8 cellular contexts compared by ENCODE assay signal in the genomic region with DNA sequence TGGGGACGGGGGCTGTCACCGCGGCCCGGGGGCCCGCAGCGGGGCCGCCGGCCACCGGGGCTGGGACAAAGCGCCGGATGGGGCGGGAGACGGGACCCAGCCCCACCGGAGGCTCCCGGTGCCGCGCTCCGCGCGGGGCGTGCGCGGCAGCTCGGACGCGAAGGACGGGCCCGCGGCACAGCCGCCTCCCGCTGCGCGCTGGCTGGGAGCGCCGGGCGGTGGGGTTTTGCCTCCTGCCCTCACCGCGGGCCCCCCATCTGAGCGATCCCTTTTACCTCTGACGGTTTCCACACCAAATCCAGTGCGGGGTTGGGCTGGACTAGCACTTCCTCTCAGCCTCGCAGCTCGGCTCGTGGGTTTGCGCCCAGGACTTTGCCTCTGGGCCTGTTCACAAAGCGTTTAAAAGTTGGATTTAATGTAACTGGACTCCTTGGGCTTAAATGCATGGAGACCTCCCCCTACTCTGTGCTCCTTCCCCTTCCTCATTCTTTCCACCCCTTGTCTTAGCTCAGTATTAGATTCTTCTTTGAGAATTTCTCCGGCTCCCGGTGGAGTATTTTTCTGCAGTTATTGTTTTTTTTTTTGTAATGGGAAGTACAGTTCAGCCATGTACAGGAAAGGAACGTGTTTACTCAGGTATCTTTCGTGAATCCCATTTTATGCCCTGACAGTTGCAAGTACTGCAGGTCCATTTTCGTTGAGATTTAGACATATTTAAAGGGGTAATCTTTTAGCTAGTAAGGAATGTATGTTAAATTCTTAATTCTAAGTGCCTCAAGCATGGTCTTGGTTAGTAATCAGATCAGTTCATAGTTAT. TPM values are rescaled to one million over a fixed set of nuclear protein-coding genes. Genes with fewer than 3 reads are reported as not detected.
DNase-seq lines count a peak whose midpoint lies in the region; ATAC-seq, FAIRE-seq and TF ChIP-seq lines count a peak whose summit lies in the region.

No MANE protein-coding gene starts in this region.

- FAIRE-seq in G401.6 (lab: Jason Lieb, UNC): peak; percentile 27

- peak overlapping the region; percentile 72 for H3K4me3 ChIP-seq in astrocyte of the spinal cord (ENCODE audit: low read depth, low read length)

- DNase-seq in HuH-7.5 (ENCODE audit: low spot score): peak; percentile 38
- DNase-seq in SK-N-DZ (ENCODE audit: low spot score): peak; percentile 49
- DNase-seq in astrocyte of the spinal cord (ENCODE audit: low read depth, low spot score): peak; percentile 75
- peak in 41 of 51 donors; percentile 9 to 76 (median 47) for DNase-seq in hypothalamus (lab: John Stamatoyannopoulos, UW)
- peak; percentile 38 for DNase-seq in renal cortical epithelial cell (ENCODE audit: low read depth)
- no peak for DNase-seq in mesenteric fat pad (ENCODE audit: low spot score)

- ATAC-seq in GM21619 (IDR thresholded peaks at IDR 0.05; ENCODE audit: unreplicated experiment): peak; percentile 34

- in situ Hi-C loops in astrocyte of the spinal cord (cut with HindIII; ENCODE audit: low sequenced_read_pairs): no loop called here

- TF ChIP-seq CTCF in astrocyte of the spinal cord (IDR thresholded peaks at IDR 0.05; ENCODE audit: low read depth, low read length): no peak

RNA-seq across cellular contexts. Expression of gene FCHO2, which starts 0.7 kb away (rescaled TPM):
- polyA plus RNA-seq in SK-N-DZ (2014; cell fraction: cytosol; rRNA removed): 5.2 and 7.2 TPM in 2 replicates
- 13.2 and 13.3 TPM in 2 replicates for polyA plus RNA-seq in SK-N-DZ (2014; cell fraction: nucleus; rRNA removed)
- total RNA-seq in renal cortical epithelial cell (21.2 and 23.2 TPM in 2 replicates), mesenteric fat pad (37.3 TPM)
